Comparison of ENCODE assay signal across 12 cellular contexts in genomic region chr15:73941044-73941443, GRCh38. TPM values are rescaled to one million over a fixed set of nuclear protein-coding genes. Genes with fewer than 3 reads are reported as not detected.
DNase-seq lines count a peak whose midpoint lies in the region; ATAC-seq and TF ChIP-seq lines count a peak whose summit lies in the region.
"Had no signal": no experiment of that assay in that cellular context is flagged by ENCODE, and none has a peak within 500 bp of the region (broad histone marks: within the 10 kb centered on the region; RNA-seq: fewer than 3 reads in every experiment).

No MANE protein-coding gene starts in this region.

- peak; percentile 70 for DNase-seq in HK-2 (ENCODE audit: unreplicated experiment)
- DNase-seq in ascending aorta (ENCODE audit: low spot score in 2 of 2): peak; percentile 68 to 95
- DNase-seq in hepatic stellate cell (ENCODE audit: low spot score): peak; percentile 98
- no peak for DNase-seq in upper lobe of left lung
- no peak for DNase-seq in NCI-H1092 treated with DMSO at 0.1 percent for 48 hours (lab: John Stamatoyannopoulos, UW)
- DNase-seq in HPDE6-E6E7 (ENCODE audit: extremely low spot score): no peak
- DNase-seq in activated CD8-positive, alpha-beta memory T cell treated with anti-CD3 and anti-CD28 coated beads, Interleukin-2, amount 50 U/mL, for 48 hours: no peak
- DNase-seq in thyroid gland: no peak
- DNase-seq: activated gamma-delta T cell treated with Interleukin-2 at 50 U/mL for 16 hours, esophagus squamous epithelium, natural killer cell, NCI-H187 had no signal

- TF ChIP-seq POLR2A in upper lobe of left lung (IDR thresholded peaks at IDR 0.05): no peak
- TF ChIP-seq POLR2A in thyroid gland (IDR thresholded peaks at IDR 0.05): no peak

- ATAC-seq in upper lobe of left lung (ENCODE audit: low FRiP score in 2 of 2): peak; percentile 34 to 75
- ATAC-seq: natural killer cell had no signal

- WGBS in upper lobe of left lung, 2 donors: 40 to 88% methylated on average over 1 of the region's 1 CpG
- WGBS in thyroid gland, 2 donors: 75 to 91% methylated on average over 1 of the region's 1 CpG

- TF ChIP-seq CTCF in ascending aorta (IDR thresholded peaks at IDR 0.05): no peak
- TF ChIP-seq CTCF in upper lobe of left lung (IDR thresholded peaks at IDR 0.05): no peak
- no peak for TF ChIP-seq CTCF in thyroid gland (IDR thresholded peaks at IDR 0.05)

- H3K27me3 ChIP-seq in ascending aorta (no peaks in the 10 kb centered on the region), upper lobe of left lung (no peaks in the 10 kb centered on the region), thyroid gland (no peaks in the 10 kb centered on the region)
- H3K27me3 ChIP-seq: esophagus squamous epithelium had no signal

- H3K9me3 ChIP-seq in ascending aorta: no peaks in the 10 kb centered on the region
- no peaks in the 10 kb centered on the region for H3K9me3 ChIP-seq in upper lobe of left lung
- no peaks in the 10 kb centered on the region for H3K9me3 ChIP-seq in thyroid gland
- H3K9me3 ChIP-seq: esophagus squamous epithelium had no signal

- TF ChIP-seq EP300 in upper lobe of left lung (IDR thresholded peaks at IDR 0.05): no peak

- H3K36me3 ChIP-seq in ascending aorta (peaks cover 1 to 6% of the 10 kb centered on the region in 2 donors), upper lobe of left lung (no peaks in the 10 kb centered on the region), thyroid gland (no peaks in the 10 kb centered on the region)
- H3K36me3 ChIP-seq: esophagus squamous epithelium had no signal

- H3K4me1 ChIP-seq in ascending aorta (peaks cover 37 to 76% of the 10 kb centered on the region in 2 donors), upper lobe of left lung (peaks cover 5 to 13% (median 9%) of the 10 kb centered on the region in 4 donors), thyroid gland (no peaks in the 10 kb centered on the region)

- H3K27ac ChIP-seq in ascending aorta: peak overlapping the region; percentile 90 to 93
- no peak overlapping the region for H3K27ac ChIP-seq in upper lobe of left lung
- no peak overlapping the region for H3K27ac ChIP-seq in thyroid gland

- H3K4me3 ChIP-seq in ascending aorta (no peak overlapping the region), upper lobe of left lung (no peak overlapping the region), thyroid gland (replicated peaks in 1 of 3) (no peak overlapping the region)
- H3K4me3 ChIP-seq: esophagus squamous epithelium had no signal

- intact Hi-C loops in ascending aorta (cut with DNase I) (no loop called here), thyroid gland (cut with DNase I) (no loop called here)

RNA-seq across cellular contexts. Expression of gene LOXL1, which starts 14.8 kb away (rescaled TPM):
- total RNA-seq in ascending aorta (260 TPM), upper lobe of left lung (10 to 100 TPM in 2 of 6 donors, 1 to 10 TPM in 4; 6.0 to 25.9 (median 8.0) TPM), thyroid gland (10 to 100 TPM in 3 of 4 donors, 1 to 10 TPM in 1; 9.9 to 15.2 (median 12.0) TPM)

RNA-seq across cellular contexts. Expression of gene STOML1, which starts 51.1 kb away (rescaled TPM):
- 15.3 TPM for total RNA-seq in ascending aorta
- 10 to 100 TPM; 12.2 to 23.3 (median 18.3) TPM for total RNA-seq in upper lobe of left lung
- 10 to 100 TPM; 15.3 to 42.1 (median 30.1) TPM for total RNA-seq in thyroid gland

RNA-seq across cellular contexts. Expression of gene PML, which starts 53.5 kb away (rescaled TPM):
- total RNA-seq in ascending aorta (227 TPM), upper lobe of left lung (100 to 1,000 TPM in 2 of 6 donors, 10 to 100 TPM in 4; 63.1 to 247 (median 92.9) TPM), thyroid gland (100 to 1,000 TPM in 1 of 4 donors, 10 to 100 TPM in 3; 55.9 to 141 (median 76.5) TPM)

Comparison
In these comparisons a context has a peak if more than half of its experiments do, and no peak if none do; other contexts are left out.
1. DNase-seq: peak in HK-2 (single experiment), ascending aorta (2 of 2) and hepatic stellate cell (single experiment); none in upper lobe of left lung (0 of 2), NCI-H1092 treated with DMSO at 0.1 percent for 48 hours (single experiment), HPDE6-E6E7 (single experiment), activated CD8-positive, alpha-beta memory T cell treated with anti-CD3 and anti-CD28 coated beads, Interleukin-2, amount 50 U/mL, for 48 hours (single experiment) and thyroid gland (0 of 2).
2. H3K27ac ChIP-seq: peak in ascending aorta (2 of 2); none in upper lobe of left lung (0 of 4) and thyroid gland (0 of 3).